1 cellular context compared by ENCODE assay signal in genomic region chr11:121023848-121024751, GRCh38.
TF ChIP-seq lines count a peak whose summit lies in the region.

TSS of gene TBCEL (plus strand) at chr11:121024102. CDS start at chr11:121045691, 21,589 bp downstream.

TF ChIP-seq in HepG2, 621 proteins besides CTCF, POLR2A, EP300 and RAD21 (continued from another document and continues in another):
- TF ChIP-seq ZNF597 (CRISPR knock-in tag; IDR thresholded peaks at IDR 0.05) (no peak), ZNF180 (CRISPR knock-in tag; IDR thresholded peaks at IDR 0.05; ENCODE audit: borderline replicate concordance, low read depth) (no peak), KDM5A (IDR thresholded peaks at IDR 0.05; ENCODE audit: borderline replicate concordance, low read length) (no peak), ZFP62 (CRISPR knock-in tag; IDR thresholded peaks at IDR 0.05) (no peak), TEAD3 (CRISPR knock-in tag; optimal IDR thresholded peaks at IDR 0.05; ENCODE audit: borderline replicate concordance) (peak; percentile 66), JARID2 (CRISPR knock-in tag; IDR thresholded peaks at IDR 0.05; ENCODE audit: insufficient replicate concordance) (no peak), GATAD1 (CRISPR knock-in tag; IDR thresholded peaks at IDR 0.05) (peak; percentile 87), MAF1 (CRISPR knock-in tag; IDR thresholded peaks at IDR 0.05; ENCODE audit: borderline replicate concordance) (no peak; the same call in 1 of the 2 replicates), SP4 (CRISPR knock-in tag; IDR thresholded peaks at IDR 0.05) (no peak), NAIF1 (CRISPR knock-in tag; IDR thresholded peaks at IDR 0.05; ENCODE audit: borderline replicate concordance) (no peak), ZNF34 (CRISPR knock-in tag; IDR thresholded peaks at IDR 0.05; ENCODE audit: borderline replicate concordance) (no peak), SIN3B (IDR thresholded peaks at IDR 0.05; ENCODE audit: low read length) (no peak), ZNF629 (CRISPR knock-in tag; conservative IDR thresholded peaks at IDR 0.05) (peak; percentile 27; the same call in 1 of the 2 replicates), ARID2 (CRISPR knock-in tag; IDR thresholded peaks at IDR 0.05; ENCODE audit: borderline replicate concordance) (no peak), ZNF589 (CRISPR knock-in tag; conservative IDR thresholded peaks at IDR 0.05) (peak; percentile 89), SP1 (IDR thresholded peaks at IDR 0.05) (no peak), SP1 (CRISPR knock-in tag; IDR thresholded peaks at IDR 0.05) (0 out of 2 replicates have a peak, but pooled peaks have one; percentile 44), BCL3 (CRISPR knock-in tag; IDR thresholded peaks at IDR 0.05) (peak; percentile 51; the same call in 1 of the 2 replicates), ZFAT (CRISPR knock-in tag; conservative IDR thresholded peaks at IDR 0.05) (no peak), SIX4 (CRISPR knock-in tag; IDR thresholded peaks at IDR 0.05) (no peak), ZNF691 (CRISPR knock-in tag; IDR thresholded peaks at IDR 0.05; ENCODE audit: borderline replicate concordance, low read depth) (no peak), ARNT2 (CRISPR knock-in tag; IDR thresholded peaks at IDR 0.05; ENCODE audit: low read depth) (peak; percentile 82), RBFOX2 (IDR thresholded peaks at IDR 0.05; ENCODE audit: low read depth, low read length) (peak; percentile 91), HOMEZ (CRISPR knock-in tag; IDR thresholded peaks at IDR 0.05; ENCODE audit: low read depth) (0 out of 2 replicates have a peak, but pooled peaks have one; percentile 40), PHF5A (CRISPR knock-in tag; IDR thresholded peaks at IDR 0.05; ENCODE audit: low read depth, unreplicated experiment) (no peak), ZXDC (CRISPR knock-in tag; IDR thresholded peaks at IDR 0.05) (no peak), NFE2L2 (IDR thresholded peaks at IDR 0.05; ENCODE audit: low read length) (no peak), PATZ1 (CRISPR knock-in tag; IDR thresholded peaks at IDR 0.05) (peak; percentile 99), PRDM15 (CRISPR knock-in tag; IDR thresholded peaks at IDR 0.05) (peak; percentile 31; the same call in 1 of the 2 replicates), PCBP1 (IDR thresholded peaks at IDR 0.05; ENCODE audit: borderline replicate concordance, low read depth, low read length) (no peak), TOE1 (CRISPR knock-in tag; IDR thresholded peaks at IDR 0.05) (no peak), ELF3 (CRISPR knock-in tag; IDR thresholded peaks at IDR 0.05) (peak; percentile 79), ZNF10 (CRISPR knock-in tag; IDR thresholded peaks at IDR 0.05; ENCODE audit: borderline replicate concordance, low read depth) (no peak), SNAPC4 (CRISPR knock-in tag; IDR thresholded peaks at IDR 0.05) (no peak), AFF4 (CRISPR knock-in tag; IDR thresholded peaks at IDR 0.05) (no peak)
